8 cellular contexts compared by ENCODE assay signal in the genomic region with DNA sequence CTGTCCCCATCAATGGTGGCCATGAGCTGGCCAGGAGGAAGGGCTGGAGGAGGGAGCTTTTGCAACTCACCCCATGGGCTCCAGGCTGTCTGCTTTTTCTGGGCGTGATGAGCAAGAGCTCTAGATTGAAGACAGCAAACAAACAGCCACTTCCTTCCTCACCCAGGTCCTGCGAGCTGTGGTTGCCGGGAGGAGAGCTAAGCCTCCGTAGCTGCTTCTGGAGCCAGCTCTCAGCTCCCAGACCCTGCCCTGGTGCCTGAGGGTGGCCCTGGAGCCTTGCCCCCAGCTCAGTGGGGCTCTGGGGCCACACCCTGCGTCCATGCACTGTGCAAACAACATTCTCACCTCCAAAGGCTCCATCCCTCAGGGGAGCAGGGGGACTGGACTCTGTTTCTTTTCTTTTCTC. TPM values are rescaled to one million over a fixed set of nuclear protein-coding genes. Genes with fewer than 3 reads are reported as not detected.
A peak's percentile ranks its signal among the peaks of the same experiment; 100 is the strongest.
DNase-seq lines count a peak whose midpoint lies in the region; ATAC-seq and TF ChIP-seq lines count a peak whose summit lies in the region.

No MANE protein-coding gene starts in this region.

- peak overlapping the region; percentile 81 for H3K4me3 Mint-ChIP-seq in activated CD4-positive, alpha-beta T cell treated with anti-CD3 and anti-CD28 coated beads, Interleukin-2, amount 10 ng/mL, durations not matched to agents 24 days and 14 days

- peak; percentile 69 for DNase-seq in NK-92 treated with Interleukin-12 subunit alpha and Interleukin-12 subunit beta, amount 100 ng/mL, for 24 hours (lab: John Stamatoyannopoulos, UW)
- DNase-seq in NK-92 (lab: John Stamatoyannopoulos, UW; ENCODE audit: unreplicated experiment), result no peak
- DNase-seq in activated CD4-positive, alpha-beta T cell treated with anti-CD3 and anti-CD28 coated beads, Interleukin-2, amount 10 ng/mL, durations not matched to agents 24 days and 14 days, result peak; percentile 89
- DNase-seq in foreskin fibroblast, result peak; percentile 66 to 71
- DNase-seq in stimulated activated naive CD4-positive, alpha-beta T cell (lab: John Stamatoyannopoulos, UW), result peak; percentile 10 to 64 (median 39)
- DNase-seq in DMS79 (lab: John Stamatoyannopoulos, UW), result no peak
- DNase-seq in NCI-H510A (lab: John Stamatoyannopoulos, UW), result no peak

- no peak overlapping the region for H3K4me3 ChIP-seq in foreskin fibroblast (ENCODE audit: low read depth in 1 of 2, low read length in 2 of 2)

- H3K27ac Mint-ChIP-seq in activated CD4-positive, alpha-beta T cell treated with anti-CD3 and anti-CD28 coated beads, Interleukin-2, amount 10 ng/mL, durations not matched to agents 24 days and 14 days, result peak overlapping the region; percentile 94

- peaks cover 31% of the 10 kb centered on the region for H3K36me3 Mint-ChIP-seq in activated CD4-positive, alpha-beta T cell treated with anti-CD3 and anti-CD28 coated beads, Interleukin-2, amount 10 ng/mL, durations not matched to agents 24 days and 14 days (ENCODE audit: low read depth)

- peaks cover 2% of the 10 kb centered on the region for H3K27me3 Mint-ChIP-seq in activated CD4-positive, alpha-beta T cell treated with anti-CD3 and anti-CD28 coated beads, Interleukin-2, amount 10 ng/mL, durations not matched to agents 24 days and 14 days

- ATAC-seq in HG02973 (IDR thresholded peaks at IDR 0.05; ENCODE audit: unreplicated experiment), result no peak

- intact Hi-C loops in activated CD4-positive, alpha-beta T cell treated with anti-CD3 and anti-CD28 coated beads, Interleukin-2, amount 10 ng/mL, durations not matched to agents 24 days and 14 days (cut with micrococcal nuclease), result loop anchor here (10.0 kb wide), 1 partner anchor 126 kb away; the partner anchor contains the start of gene HNRNPM

- no peak for TF ChIP-seq CTCF in foreskin fibroblast (IDR thresholded peaks at IDR 0.05; ENCODE audit: low read depth, low read length)

- H3K9me3 Mint-ChIP-seq in activated CD4-positive, alpha-beta T cell treated with anti-CD3 and anti-CD28 coated beads, Interleukin-2, amount 10 ng/mL, durations not matched to agents 24 days and 14 days, result peaks cover 16% of the 10 kb centered on the region

- peaks cover 69% of the 10 kb centered on the region for H3K4me1 Mint-ChIP-seq in activated CD4-positive, alpha-beta T cell treated with anti-CD3 and anti-CD28 coated beads, Interleukin-2, amount 10 ng/mL, durations not matched to agents 24 days and 14 days

RNA-seq across cellular contexts. Expression of gene MYO1F, which starts 6.2 kb away (rescaled TPM):
- total RNA-seq in activated CD4-positive, alpha-beta T cell treated with anti-CD3 and anti-CD28 coated beads, Interleukin-2, amount 10 ng/mL, durations not matched to agents 24 days and 14 days, result 33.0 and 37.9 TPM in 2 replicates

RNA-seq across cellular contexts. Expression of gene ADAMTS10, which starts 39.5 kb away (rescaled TPM):
- total RNA-seq in activated CD4-positive, alpha-beta T cell treated with anti-CD3 and anti-CD28 coated beads, Interleukin-2, amount 10 ng/mL, durations not matched to agents 24 days and 14 days, result 2.4 and 2.5 TPM in 2 replicates

RNA-seq across cellular contexts. Expression of gene ZNF414, which starts 57.0 kb away (rescaled TPM):
- total RNA-seq in activated CD4-positive, alpha-beta T cell treated with anti-CD3 and anti-CD28 coated beads, Interleukin-2, amount 10 ng/mL, durations not matched to agents 24 days and 14 days, result 18.1 and 25.6 TPM in 2 replicates

RNA-seq across cellular contexts. Expression of gene NFILZ, which starts 59.4 kb away (rescaled TPM):
- total RNA-seq in activated CD4-positive, alpha-beta T cell treated with anti-CD3 and anti-CD28 coated beads, Interleukin-2, amount 10 ng/mL, durations not matched to agents 24 days and 14 days, result not detected in 2 replicates

Comparison
In these comparisons a context has a peak if more than half of its experiments do, and no peak if none do; other contexts are left out.
1. DNase-seq: peak in NK-92 treated with Interleukin-12 subunit alpha and Interleukin-12 subunit beta, amount 100 ng/mL, for 24 hours (single experiment), activated CD4-positive, alpha-beta T cell treated with anti-CD3 and anti-CD28 coated beads, Interleukin-2, amount 10 ng/mL, durations not matched to agents 24 days and 14 days (single experiment), foreskin fibroblast (2 of 2) and stimulated activated naive CD4-positive, alpha-beta T cell (6 of 6); none in NK-92 (single experiment), DMS79 (single experiment) and NCI-H510A (single experiment).